1 cellular context compared by ENCODE assay signal in genomic region chr2:121699421-121700328, GRCh38.
TF ChIP-seq lines count a peak whose summit lies in the region.

No MANE protein-coding gene starts in this region.

TF ChIP-seq in HepG2, 621 proteins besides CTCF, POLR2A, EP300 and RAD21 (continued from another document and continues in another):
- TF ChIP-seq ZNF646 (CRISPR knock-in tag; IDR thresholded peaks at IDR 0.05) (0 out of 2 replicates have a peak, but pooled peaks have one; percentile 27), HOXA3 (CRISPR knock-in tag; IDR thresholded peaks at IDR 0.05) (peak; percentile 56; the same call in 1 of the 2 replicates), PHF5A (CRISPR knock-in tag; IDR thresholded peaks at IDR 0.05; ENCODE audit: low read depth, unreplicated experiment) (no peak), FOSL1 (CRISPR knock-in tag; IDR thresholded peaks at IDR 0.05; ENCODE audit: borderline replicate concordance) (no peak), ZNF292 (CRISPR knock-in tag; IDR thresholded peaks at IDR 0.05; ENCODE audit: borderline replicate concordance, low read depth) (peak; percentile 54; the same call in 1 of the 2 replicates), ZNF3 (CRISPR knock-in tag; IDR thresholded peaks at IDR 0.05) (no peak), NAIF1 (CRISPR knock-in tag; IDR thresholded peaks at IDR 0.05; ENCODE audit: borderline replicate concordance) (no peak), MYNN (CRISPR knock-in tag; IDR thresholded peaks at IDR 0.05; ENCODE audit: low read depth) (no peak), HNRNPUL1 (IDR thresholded peaks at IDR 0.05; ENCODE audit: low read depth, low read length) (no peak), HNF1B (CRISPR knock-in tag; IDR thresholded peaks at IDR 0.05) (0 out of 2 replicates have a peak, but pooled peaks have one; percentile 40), E2F5 (CRISPR knock-in tag; conservative IDR thresholded peaks at IDR 0.05) (no peak), LCORL (IDR thresholded peaks at IDR 0.05) (no peak), LCORL (CRISPR knock-in tag; IDR thresholded peaks at IDR 0.05) (peak; percentile 62; the same call in 1 of the 2 replicates), ZSCAN29 (CRISPR knock-in tag; conservative IDR thresholded peaks at IDR 0.05) (peak; percentile 67; the same call in 1 of the 2 replicates), MAX (IDR thresholded peaks at IDR 0.05) (peak; percentile 25; the same call in 1 of the 2 replicates), ZNF451 (CRISPR knock-in tag; IDR thresholded peaks at IDR 0.05) (peak; percentile 21; the same call in 1 of the 2 replicates), RARA (CRISPR knock-in tag; IDR thresholded peaks at IDR 0.05) (0 out of 2 replicates have a peak, but pooled peaks have one; percentile 28), ZNF724P (CRISPR knock-in tag; IDR thresholded peaks at IDR 0.05; ENCODE audit: borderline replicate concordance) (0 out of 2 replicates have a peak, but pooled peaks have one; percentile 16), ZNF564 (CRISPR knock-in tag; IDR thresholded peaks at IDR 0.05) (no peak), ELF4 (CRISPR knock-in tag; IDR thresholded peaks at IDR 0.05; ENCODE audit: borderline replicate concordance) (no peak), RXRA (CRISPR knock-in tag; IDR thresholded peaks at IDR 0.05) (0 out of 2 replicates have a peak, but pooled peaks have one; percentile 9), ZNF563 (CRISPR knock-in tag; IDR thresholded peaks at IDR 0.05) (no peak), ZNF605 (CRISPR knock-in tag; IDR thresholded peaks at IDR 0.05) (0 out of 2 replicates have a peak, but pooled peaks have one; percentile 25), SP4 (CRISPR knock-in tag; IDR thresholded peaks at IDR 0.05) (peak; percentile 54; the same call in 1 of the 2 replicates), ZNF770 (CRISPR knock-in tag; IDR thresholded peaks at IDR 0.05) (peak; percentile 2; the same call in 1 of the 2 replicates), ZNF691 (CRISPR knock-in tag; IDR thresholded peaks at IDR 0.05; ENCODE audit: borderline replicate concordance, low read depth) (0 out of 2 replicates have a peak, but pooled peaks have one; percentile 41), SRY (CRISPR knock-in tag; IDR thresholded peaks at IDR 0.05) (no peak), GABPA (IDR thresholded peaks at IDR 0.05; ENCODE audit: low read depth, low read length) (no peak), GABPA (CRISPR knock-in tag; IDR thresholded peaks at IDR 0.05; ENCODE audit: low read depth) (0 out of 2 replicates have a peak, but pooled peaks have one; percentile 29), SKIL (CRISPR knock-in tag; IDR thresholded peaks at IDR 0.05; ENCODE audit: borderline replicate concordance) (0 out of 2 replicates have a peak, but pooled peaks have one; percentile 28), ZNF772 (CRISPR knock-in tag; IDR thresholded peaks at IDR 0.05) (no peak), ZNF678 (CRISPR knock-in tag; IDR thresholded peaks at IDR 0.05) (0 out of 2 replicates have a peak, but pooled peaks have one; percentile 39), GPBP1L1 (CRISPR knock-in tag; IDR thresholded peaks at IDR 0.05) (no peak), PAX8 (CRISPR knock-in tag; IDR thresholded peaks at IDR 0.05; ENCODE audit: borderline replicate concordance) (no peak), ZNF782 (CRISPR knock-in tag; IDR thresholded peaks at IDR 0.05; ENCODE audit: borderline replicate concordance) (peak; percentile 77; the same call in 1 of the 2 replicates), MEIS2 (CRISPR knock-in tag; IDR thresholded peaks at IDR 0.05) (no peak), ZMYM3 (CRISPR knock-in tag; IDR thresholded peaks at IDR 0.05) (peak; percentile 20; the same call in 1 of the 2 replicates), CCAR2 (optimal IDR thresholded peaks at IDR 0.05; ENCODE audit: low read depth, low read length) (no peak), ZBTB21 (CRISPR knock-in tag; IDR thresholded peaks at IDR 0.05) (peak; percentile 91), ZKSCAN5 (CRISPR knock-in tag; IDR thresholded peaks at IDR 0.05) (peak; percentile 79), ZNF687 (CRISPR knock-in tag; IDR thresholded peaks at IDR 0.05) (peak; percentile 85), ZNF274 (CRISPR knock-in tag; IDR thresholded peaks at IDR 0.05) (0 out of 2 replicates have a peak, but pooled peaks have one; percentile 20), MED1 (CRISPR knock-in tag; IDR thresholded peaks at IDR 0.05) (0 out of 2 replicates have a peak, but pooled peaks have one; percentile 16)
